ENCODE assay signal across 19 cellular contexts in the genomic region with DNA sequence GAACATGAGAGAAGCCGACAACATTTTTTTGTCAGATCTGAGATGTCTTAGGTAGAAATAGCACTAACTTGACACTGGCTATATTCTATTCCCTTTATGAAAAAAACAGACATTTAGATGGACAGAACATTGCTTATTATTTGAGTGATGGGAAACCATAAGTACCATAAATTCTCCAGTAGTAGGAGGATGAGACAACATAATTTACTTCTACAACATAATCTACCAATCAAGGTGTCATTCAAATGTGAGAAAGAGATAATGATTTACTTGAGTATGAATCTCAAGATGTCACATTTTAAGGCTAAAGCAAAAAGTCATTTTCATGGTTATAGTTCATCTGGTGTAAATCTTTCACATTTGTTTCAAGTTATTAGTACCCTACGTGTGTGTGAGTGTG.
DNase-seq lines count a peak whose midpoint lies in the region; ATAC-seq, FAIRE-seq and TF ChIP-seq lines count a peak whose summit lies in the region.
"Had no signal": no experiment of that assay in that cellular context is flagged by ENCODE, and none has a peak within 500 bp of the region (broad histone marks: within the 10 kb centered on the region; RNA-seq: fewer than 3 reads in every experiment).

No MANE protein-coding gene starts in this region.

- no peaks in the 10 kb centered on the region for H3K9me2 ChIP-seq in neural cell (ENCODE audit: insufficient read depth, low read length)

- ATAC-seq in sciatic nerve: no peak
- ATAC-seq: CD8-positive, alpha-beta T cell had no signal

- no peak for TF ChIP-seq POLR2A in H54 (IDR thresholded peaks at IDR 0.05; ENCODE audit: low read depth, low read length)

- H3K9ac ChIP-seq in neural cell (ENCODE audit: low read length): peak overlapping the region; percentile 36
- H3K9ac ChIP-seq: BLaER1 treated with 17β-estradiol and CSF1 and Interleukin-3, amounts not matched to agents 10 nM and 100 nM had no signal

- H3K4me2 ChIP-seq in neural cell (ENCODE audit: low read length): no peak overlapping the region
- H3K4me2 ChIP-seq: BLaER1 treated with 17β-estradiol and CSF1 and Interleukin-3, amounts not matched to agents 10 nM and 100 nM had no signal

- TF ChIP-seq CTCF in neural cell (IDR thresholded peaks at IDR 0.05; ENCODE audit: poor library complexity, severe bottlenecking): no peak

- no peak overlapping the region for H3K4me3 ChIP-seq in neural cell (ENCODE audit: low read length)
- H3K4me3 ChIP-seq: BLaER1 treated with 17β-estradiol and CSF1 and Interleukin-3, amounts not matched to agents 10 nM and 100 nM had no signal

- no peak overlapping the region for H2AFZ ChIP-seq in neural cell (ENCODE audit: low read depth, low read length)

- no peaks in the 10 kb centered on the region for H4K20me1 ChIP-seq in neural cell (ENCODE audit: insufficient read depth)
- H4K20me1 ChIP-seq: BLaER1 treated with 17β-estradiol and CSF1 and Interleukin-3, amounts not matched to agents 10 nM and 100 nM had no signal

- FAIRE-seq in A204.1 (lab: Jason Lieb, UNC): peak; percentile 14
- FAIRE-seq in H54 (lab: Jason Lieb, UNC): peak; percentile 55
- FAIRE-seq: D721Med, G401.6, GM12892 had no signal

- intact Hi-C loops in sciatic nerve (cut with DNase I): no loop called here

- TF ChIP-seq RAD21 in neural cell (conservative IDR thresholded peaks at IDR 0.05): no peak

- DNase-seq in H54 (ENCODE audit: insufficient read length, low spot score): no peak
- no peak for DNase-seq in activated CD8-positive, alpha-beta memory T cell treated with anti-CD3 and anti-CD28 coated beads, Interleukin-2, amount 50 U/mL, for 4 hours
- DNase-seq in HuH-7 (ENCODE audit: low spot score): no peak
- DNase-seq in sciatic nerve (ENCODE audit: low spot score): no peak
- DNase-seq: ACHN; Caco-2; Calu3; CD4-positive, alpha-beta T cell; CD8-positive, alpha-beta T cell; DMS79 treated with DMSO at 0.1 percent for 48 hours; GF-D8 had no signal

- peak overlapping the region; percentile 88 for H3K27ac ChIP-seq in neural cell (ENCODE audit: low read length)
- H3K27ac ChIP-seq: 22Rv1; BLaER1 treated with 17β-estradiol and CSF1 and Interleukin-3, amounts not matched to agents 10 nM and 100 nM; C4-2B had no signal

- no peaks in the 10 kb centered on the region for H3K79me2 ChIP-seq in neural cell (replicated peaks; ENCODE audit: insufficient read depth, low read length)

- TF ChIP-seq EP300 in neural cell (conservative IDR thresholded peaks at IDR 0.05; ENCODE audit: poor library complexity, severe bottlenecking): peak; percentile 99

- peaks cover 4% of the 10 kb centered on the region for H3F3A ChIP-seq in neural cell (ENCODE audit: insufficient read depth, low read length, poor library complexity, severe bottlenecking)

- no peaks in the 10 kb centered on the region for H3K36me3 ChIP-seq in neural cell (ENCODE audit: insufficient read depth, low read length)
- H3K36me3 ChIP-seq: BLaER1 treated with 17β-estradiol and CSF1 and Interleukin-3, amounts not matched to agents 10 nM and 100 nM had no signal

- no peaks in the 10 kb centered on the region for H3K27me3 ChIP-seq in neural cell (ENCODE audit: insufficient read depth, low read depth, low read length)
- H3K27me3 ChIP-seq: BLaER1 treated with 17β-estradiol and CSF1 and Interleukin-3, amounts not matched to agents 10 nM and 100 nM had no signal

- no peaks in the 10 kb centered on the region for H3K9me3 ChIP-seq in neural cell (ENCODE audit: low read length)
- H3K9me3 ChIP-seq: BLaER1 treated with 17β-estradiol and CSF1 and Interleukin-3, amounts not matched to agents 10 nM and 100 nM; Caco-2 had no signal

TF ChIP-seq in neural cell, 6 proteins besides CTCF, POLR2A, EP300 and RAD21:
- no peak for TF ChIP-seq MXI1 (conservative IDR thresholded peaks at IDR 0.05; ENCODE audit: poor library complexity, severe bottlenecking)
- TF ChIP-seq REST (IDR thresholded peaks at IDR 0.05; ENCODE audit: borderline replicate concordance): peak; percentile 52
- no peak for TF ChIP-seq SMC3 (conservative IDR thresholded peaks at IDR 0.05; ENCODE audit: poor library complexity)
- peak; percentile 79 for TF ChIP-seq POLR2AphosphoS5 (IDR thresholded peaks at IDR 0.05)
TF ChIP-seq in neural cell: peak in this region for 2.
